In genomic region chr9:132989998-132990557, GRCh38 we compare ENCODE assay signal across 1 cellular context.
TF ChIP-seq lines count a peak whose summit lies in the region.

No MANE protein-coding gene starts in this region.

TF ChIP-seq in HepG2, 621 proteins besides CTCF, POLR2A, EP300 and RAD21:
- peak; percentile 98 for TF ChIP-seq ZNF24 (IDR thresholded peaks at IDR 0.05)
